1 cellular context compared by ENCODE assay signal in genomic region chr14:100735271-100735670, GRCh38.
TF ChIP-seq lines count a peak whose summit lies in the region.

No MANE protein-coding gene starts in this region.

TF ChIP-seq in SK-N-SH, 30 proteins besides CTCF, POLR2A, EP300 and RAD21 (continued from another document):
- TF ChIP-seq MAX (IDR thresholded peaks at IDR 0.05; ENCODE audit: low read depth) (no peak), TEAD4 (IDR thresholded peaks at IDR 0.05; ENCODE audit: borderline replicate concordance, insufficient read depth) (no peak), USF1 (IDR thresholded peaks at IDR 0.05; ENCODE audit: borderline replicate concordance, low read depth) (no peak), GATA2 (CRISPR knock-in tag; IDR thresholded peaks at IDR 0.05) (no peak), NRF1 (IDR thresholded peaks at IDR 0.05; ENCODE audit: low read depth, low read length) (no peak)
- TF ChIP-seq, protein P1, sequence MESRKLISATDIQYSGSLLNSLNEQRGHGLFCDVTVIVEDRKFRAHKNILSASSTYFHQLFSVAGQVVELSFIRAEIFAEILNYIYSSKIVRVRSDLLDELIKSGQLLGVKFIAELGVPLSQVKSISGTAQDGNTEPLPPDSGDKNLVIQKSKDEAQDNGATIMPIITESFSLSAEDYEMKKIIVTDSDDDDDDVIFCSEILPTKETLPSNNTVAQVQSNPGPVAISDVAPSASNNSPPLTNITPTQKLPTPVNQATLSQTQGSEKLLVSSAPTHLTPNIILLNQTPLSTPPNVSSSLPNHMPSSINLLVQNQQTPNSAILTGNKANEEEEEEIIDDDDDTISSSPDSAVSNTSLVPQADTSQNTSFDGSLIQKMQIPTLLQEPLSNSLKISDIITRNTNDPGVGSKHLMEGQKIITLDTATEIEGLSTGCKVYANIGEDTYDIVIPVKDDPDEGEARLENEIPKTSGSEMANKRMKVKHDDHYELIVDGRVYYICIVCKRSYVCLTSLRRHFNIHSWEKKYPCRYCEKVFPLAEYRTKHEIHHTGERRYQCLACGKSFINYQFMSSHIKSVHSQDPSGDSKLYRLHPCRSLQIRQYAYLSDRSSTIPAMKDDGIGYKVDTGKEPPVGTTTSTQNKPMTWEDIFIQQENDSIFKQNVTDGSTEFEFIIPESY (IDR thresholded peaks at IDR 0.05; ENCODE audit: borderline replicate concordance, low read depth): no peak
